ENCODE assay signal across 8 cellular contexts in the genomic region with DNA sequence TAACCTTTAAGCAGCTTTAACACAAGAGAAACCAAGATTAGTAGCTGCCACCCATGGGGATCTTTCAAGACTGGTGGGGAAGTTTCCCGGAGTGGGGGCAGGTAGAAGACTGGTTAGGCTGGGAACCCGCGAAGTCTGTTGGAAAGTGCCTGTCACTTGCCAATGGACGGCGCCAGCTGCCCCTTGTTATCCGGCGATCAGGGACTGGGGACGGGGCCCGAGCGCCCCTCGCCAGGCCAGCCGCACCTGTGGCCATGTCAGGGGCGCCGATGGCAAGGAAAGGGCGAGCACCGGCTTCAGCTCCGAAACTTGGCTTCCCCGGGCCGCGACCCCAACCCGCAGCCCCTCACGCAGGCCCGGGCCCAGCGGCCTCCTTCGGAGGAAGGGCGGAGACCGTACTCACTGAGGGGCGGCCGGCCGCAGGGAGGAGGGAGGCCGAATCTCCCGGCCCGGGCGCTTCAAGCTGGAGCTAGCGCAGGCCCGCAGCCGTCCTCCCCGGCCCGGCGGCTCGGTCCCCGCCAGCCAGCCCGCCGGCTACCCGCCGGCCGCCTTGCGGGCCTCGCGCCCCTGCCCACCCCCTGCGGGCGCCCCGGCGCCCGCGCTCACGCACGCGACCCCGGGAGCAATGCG. TPM values are rescaled to one million over a fixed set of nuclear protein-coding genes. Genes with fewer than 3 reads are reported as not detected.
DNase-seq lines count a peak whose midpoint lies in the region; ATAC-seq and TF ChIP-seq lines count a peak whose summit lies in the region.

No MANE protein-coding gene starts in this region.

- intact Hi-C loops in right lobe of liver (cut with DNase I), result no loop called here

- H3K9me3 ChIP-seq in right lobe of liver, result no peaks in the 10 kb centered on the region

- WGBS in right lobe of liver (ENCODE audit: insufficient coverage, low coverage, low lambda C conversion rate, missing lambda C conversion rate), result 0% methylated on average over 10 of the region's 61 CpGs

- TF ChIP-seq CTCF in AG09309 (IDR thresholded peaks at IDR 0.05; ENCODE audit: control insufficient read depth, insufficient read depth, low read depth, low read length, missing control alignments) (no peak), WI38 (IDR thresholded peaks at IDR 0.05; ENCODE audit: low read depth, low read length) (no peak), right lobe of liver (IDR thresholded peaks at IDR 0.05) (no peak)

- ATAC-seq in GM18867 (IDR thresholded peaks at IDR 0.05; ENCODE audit: unreplicated experiment) (peak; percentile 13), HG03442 (IDR thresholded peaks at IDR 0.05; ENCODE audit: unreplicated experiment) (peak; percentile 17), right lobe of liver (peak; percentile 13 to 43 (median 23))

- H3K36me3 ChIP-seq in right lobe of liver, result peaks cover 0 to 26% (median under 1%) of the 10 kb centered on the region in 4 donors

- no peak for TF ChIP-seq POLR2A in right lobe of liver (IDR thresholded peaks at IDR 0.05)

- peak overlapping the region; percentile 50 to 97 (median 97) for H3K27ac ChIP-seq in right lobe of liver

- no peaks in the 10 kb centered on the region for H3K27me3 ChIP-seq in right lobe of liver

- H3K4me3 ChIP-seq in AG09309 (ENCODE audit: control insufficient read depth, low read depth, low read length) (peak overlapping the region; percentile 88), WI38 (ENCODE audit: low read depth, low read length) (peak overlapping the region; percentile 73), right lobe of liver (peak overlapping the region; percentile 86 to 98 (median 88))

- H3K4me1 ChIP-seq in right lobe of liver, result peaks cover 0 to 17% (median 3%) of the 10 kb centered on the region in 4 donors

- no peak for DNase-seq in AG09309 (ENCODE audit: low read depth)
- DNase-seq in dermis blood vessel endothelial cell, result peak; percentile 54
- peak; percentile 53 to 63 (median 54) for DNase-seq in right lobe of liver
- peak; percentile 64 for DNase-seq in stimulated activated CD8-positive, alpha-beta memory T cell treated with anti-CD3 and anti-CD28 coated beads, Interleukin-4, amount 100 ng/mL, for 48 hours
- no peak for DNase-seq in GM19240 (ENCODE audit: insufficient read length, low spot score)

RNA-seq across cellular contexts. Expression of a gene that starts 0.5 kb away (rescaled TPM):
- total RNA-seq in dermis blood vessel endothelial cell, result 10.4 and 11.2 TPM in 2 replicates
- 10 to 100 TPM in 2 of 6 experiments, 1 to 10 TPM in 4; 4.2 to 11.9 (median 8.3) TPM for total RNA-seq in right lobe of liver

RNA-seq across cellular contexts. Expression of a gene that starts 7.2 kb away (rescaled TPM):
- total RNA-seq in dermis blood vessel endothelial cell (17.9 and 23.6 TPM in 2 replicates), right lobe of liver (10 to 100 TPM in 2 of 6 experiments, 1 to 10 TPM in 4; 7.0 to 14.0 (median 8.7) TPM)

Comparison
In these comparisons a context has a peak if more than half of its experiments do, and no peak if none do; other contexts are left out.
1. DNase-seq: peak in dermis blood vessel endothelial cell (single experiment), right lobe of liver (3 of 3) and stimulated activated CD8-positive, alpha-beta memory T cell treated with anti-CD3 and anti-CD28 coated beads, Interleukin-4, amount 100 ng/mL, for 48 hours (single experiment); none in AG09309 (single experiment) and GM19240 (single experiment).
2. Peak in every context shown above with its lines, with median percentiles within 50 percentile points of each other: H3K4me3 ChIP-seq and ATAC-seq.